In genomic region chr3:57066471-57066870, GRCh38 we compare ENCODE assay signal across 16 cellular contexts. TPM values are rescaled to one million over a fixed set of nuclear protein-coding genes. Genes with fewer than 3 reads are reported as not detected.
DNase-seq lines count a peak whose midpoint lies in the region; ATAC-seq, FAIRE-seq and TF ChIP-seq lines count a peak whose summit lies in the region.
"Had no signal": no experiment of that assay in that cellular context is flagged by ENCODE, and none has a peak within 500 bp of the region (broad histone marks: within the 10 kb centered on the region; RNA-seq: fewer than 3 reads in every experiment).

No MANE protein-coding gene starts in this region.

- peaks cover 35% of the 10 kb centered on the region for H3K4me1 Mint-ChIP-seq in astrocyte (ENCODE audit: low read depth, unreplicated experiment)

- DNase-seq in Karpas-422, result no peak
- peak; percentile 54 for DNase-seq in astrocyte (ENCODE audit: low read depth)
- peak; percentile 36 for DNase-seq in kidney tubule cell (ENCODE audit: low spot score)
- no peak for DNase-seq in SIG-M5 treated with dmso at 0.1 percent for 504 hours (lab: John Stamatoyannopoulos, UW; ENCODE audit: unreplicated experiment)
- no peak for DNase-seq in SW480 (ENCODE audit: low spot score)
- DNase-seq: BE2C; Caco-2; CD8-positive, alpha-beta memory T cell; DMS53; GF-D8; HFFc6 had no signal

- peaks cover 4% of the 10 kb centered on the region for H3K9me3 Mint-ChIP-seq in astrocyte (ENCODE audit: unreplicated experiment)
- H3K9me3 Mint-ChIP-seq: CD8-positive, alpha-beta memory T cell; HFFc6 had no signal

- no peak for TF ChIP-seq CTCF in astrocyte (IDR thresholded peaks at IDR 0.05; ENCODE audit: insufficient read depth, low read depth, low read length)

- H3K4me2 ChIP-seq in Karpas-422 (ENCODE audit: low read depth, low read length, poor library complexity, severe bottlenecking) (no peak overlapping the region), astrocyte (ENCODE audit: low read length) (no peak overlapping the region)
- H3K4me2 ChIP-seq: A549 had no signal

- H3K4me3 Mint-ChIP-seq in astrocyte (ENCODE audit: unreplicated experiment), result no peak overlapping the region
- H3K4me3 Mint-ChIP-seq: CD8-positive, alpha-beta memory T cell; HFFc6 had no signal

- no peak overlapping the region for H3K27ac Mint-ChIP-seq in astrocyte (ENCODE audit: unreplicated experiment)
- H3K27ac Mint-ChIP-seq: CD8-positive, alpha-beta memory T cell; HFFc6 had no signal

- H3K4me3 ChIP-seq in Karpas-422 (ENCODE audit: low read length) (no peak overlapping the region), astrocyte (ENCODE audit: insufficient read depth, low read depth, low read length) (no peak overlapping the region)
- H3K4me3 ChIP-seq: A549, HAP-1 had no signal

- no peak for FAIRE-seq in astrocyte (lab: Jason Lieb, UNC)
- FAIRE-seq: A549, GM19239, H1 had no signal

- no peaks in the 10 kb centered on the region for H3K27me3 Mint-ChIP-seq in astrocyte (ENCODE audit: low read depth, unreplicated experiment)

- H3K4me1 ChIP-seq in Karpas-422 (ENCODE audit: low read length) (peaks cover 73% of the 10 kb centered on the region), astrocyte (ENCODE audit: insufficient read depth, low read length) (peaks cover 31% of the 10 kb centered on the region)
- H3K4me1 ChIP-seq: BE2C, Caco-2 had no signal

- H3K36me3 ChIP-seq in Karpas-422 (ENCODE audit: insufficient read depth, low read length) (no peaks in the 10 kb centered on the region; the same call in 1 of the 2 replicates), astrocyte (ENCODE audit: insufficient read depth, low read length) (no peaks in the 10 kb centered on the region)
- H3K36me3 ChIP-seq: BE2C, HAP-1 had no signal

- H3K9me2 ChIP-seq in Karpas-422 (replicated peaks; ENCODE audit: insufficient read depth, low read length), result no peaks in the 10 kb centered on the region

- H3K79me2 ChIP-seq in Karpas-422 (ENCODE audit: low read length), result no peaks in the 10 kb centered on the region
- H3K79me2 ChIP-seq in astrocyte (ENCODE audit: insufficient read depth, low read length), result no peaks in the 10 kb centered on the region

- ATAC-seq in HG02884 (IDR thresholded peaks at IDR 0.05; ENCODE audit: unreplicated experiment), result no peak
- ATAC-seq: A549 had no signal

- H3K9me3 ChIP-seq in Karpas-422 (ENCODE audit: low read length), result no peaks in the 10 kb centered on the region
- no peaks in the 10 kb centered on the region for H3K9me3 ChIP-seq in astrocyte (ENCODE audit: insufficient read depth, low read depth, low read length)
- H3K9me3 ChIP-seq: A549, BE2C, Caco-2, HAP-1 had no signal

- H3K36me3 Mint-ChIP-seq in astrocyte (ENCODE audit: low read depth, unreplicated experiment), result peaks cover 2% of the 10 kb centered on the region
- H3K36me3 Mint-ChIP-seq: CD8-positive, alpha-beta memory T cell had no signal

- H3K9ac ChIP-seq in Karpas-422 (ENCODE audit: low read length), result no peak overlapping the region
- no peak overlapping the region for H3K9ac ChIP-seq in astrocyte (ENCODE audit: low read length)

- H2AFZ ChIP-seq in Karpas-422 (ENCODE audit: low read length), result no peak overlapping the region
- H2AFZ ChIP-seq in astrocyte (ENCODE audit: low read depth, low read length), result no peak overlapping the region

- 0 out of 2 replicates have a peak overlapping the region, but pooled peaks have one; percentile 11 for H3K27ac ChIP-seq in Karpas-422 (ENCODE audit: low read length)
- H3K27ac ChIP-seq in astrocyte (ENCODE audit: low read depth, low read length), result no peak overlapping the region

- H3K27me3 ChIP-seq in Karpas-422 (ENCODE audit: low read length), result no peaks in the 10 kb centered on the region
- H3K27me3 ChIP-seq in astrocyte (ENCODE audit: insufficient read depth, low read length), result no peaks in the 10 kb centered on the region
- H3K27me3 ChIP-seq: BE2C had no signal

- H4K20me1 ChIP-seq in Karpas-422 (ENCODE audit: insufficient read depth, low read depth, low read length) (no peaks in the 10 kb centered on the region), astrocyte (ENCODE audit: insufficient read depth, low read length) (no peaks in the 10 kb centered on the region)

RNA-seq across cellular contexts. Expression of gene SPATA12, which starts 6.0 kb away (rescaled TPM):
- total RNA-seq in Karpas-422 (2014; rRNA removed; shearing (Covaris generic); ENCODE audit: low replicate concordance), result 3.2 and 3.9 TPM in 2 replicates
- not detected in 2 replicates for total RNA-seq in astrocyte
- total RNA-seq: Caco-2; CD8-positive, alpha-beta memory T cell; HFFc6 had no signal

Comparison
In these comparisons a context has a peak if more than half of its experiments do, and no peak if none do; other contexts are left out.
1. DNase-seq: peak in astrocyte (single experiment) and kidney tubule cell (single experiment); none in Karpas-422 (single experiment), SIG-M5 treated with dmso at 0.1 percent for 504 hours (single experiment) and SW480 (single experiment).